21 cellular contexts compared by ENCODE assay signal in genomic region chr10:1525354-1526162, GRCh38.
DNase-seq lines count a peak whose midpoint lies in the region; ATAC-seq, FAIRE-seq and TF ChIP-seq lines count a peak whose summit lies in the region.
"Had no signal": no experiment of that assay in that cellular context is flagged by ENCODE, and none has a peak within 500 bp of the region (broad histone marks: within the 10 kb centered on the region; RNA-seq: fewer than 3 reads in every experiment).

No MANE protein-coding gene starts in this region.

- no peak overlapping the region for H3K4me3 ChIP-seq in right cardiac atrium (ENCODE audit: low read length)
- H3K4me3 ChIP-seq in bronchial epithelial cell (ENCODE audit: low read depth, low read length): no peak overlapping the region
- H3K4me3 ChIP-seq in sigmoid colon: no peak overlapping the region
- H3K4me3 ChIP-seq: PC-9, SJSA1 had no signal

- H3K27ac Mint-ChIP-seq in natural killer cell treated with Interleukin-12 subunit alpha and Interleukin-12 subunit beta and Interleukin-15 and Interleukin-18, amount 100 ng/mL, for 72 hours: no peak overlapping the region

- intact Hi-C loops in cardiac septum (cut with DNase I) (no loop called here), right cardiac atrium (cut with DNase I) (no loop called here), sigmoid colon (cut with DNase I) (no loop called here)

- H3K27ac ChIP-seq in right cardiac atrium (ENCODE audit: low read length): no peak overlapping the region
- H3K27ac ChIP-seq in sigmoid colon: no peak overlapping the region
- H3K27ac ChIP-seq: PC-9, SJSA1 had no signal

- FAIRE-seq in bronchial epithelial cell (lab: Jason Lieb, UNC): peak; percentile 91
- FAIRE-seq: D721Med had no signal

- TF ChIP-seq POLR2A in sigmoid colon (IDR thresholded peaks at IDR 0.05): no peak

- no peak overlapping the region for H3K4me3 Mint-ChIP-seq in natural killer cell treated with Interleukin-12 subunit alpha and Interleukin-12 subunit beta and Interleukin-15 and Interleukin-18, amount 100 ng/mL, for 72 hours

- no peaks in the 10 kb centered on the region for H3K9me3 Mint-ChIP-seq in natural killer cell treated with Interleukin-12 subunit alpha and Interleukin-12 subunit beta and Interleukin-15 and Interleukin-18, amount 100 ng/mL, for 72 hours

- TF ChIP-seq EP300 in sigmoid colon (IDR thresholded peaks at IDR 0.05): no peak

- no peaks in the 10 kb centered on the region for H3K36me3 ChIP-seq in bronchial epithelial cell (ENCODE audit: control insufficient read depth, insufficient read depth, low read length)
- no peaks in the 10 kb centered on the region for H3K36me3 ChIP-seq in sigmoid colon
- H3K36me3 ChIP-seq: SJSA1 had no signal

- 92% methylated on average over 32 of the region's 32 CpGs for WGBS in right cardiac atrium
- WGBS in sigmoid colon, 2 donors: 93 to 94% methylated on average over 32 of the region's 32 CpGs

- no peaks in the 10 kb centered on the region for H3K4me1 ChIP-seq in right cardiac atrium (ENCODE audit: control insufficient read depth, insufficient read depth, low read length)
- H3K4me1 ChIP-seq in sigmoid colon: no peaks in the 10 kb centered on the region
- H3K4me1 ChIP-seq: SJSA1 had no signal

- no peaks in the 10 kb centered on the region for H3K36me3 Mint-ChIP-seq in natural killer cell treated with Interleukin-12 subunit alpha and Interleukin-12 subunit beta and Interleukin-15 and Interleukin-18, amount 100 ng/mL, for 72 hours

- no peak for ATAC-seq in right cardiac atrium
- ATAC-seq in natural killer cell treated with Interleukin-12 subunit alpha and Interleukin-12 subunit beta and Interleukin-15 and Interleukin-18, amount 100 ng/mL, for 72 hours: no peak

- H3K9me3 ChIP-seq in right cardiac atrium (ENCODE audit: control insufficient read depth, low read length) (no peaks in the 10 kb centered on the region), sigmoid colon (no peaks in the 10 kb centered on the region)
- H3K9me3 ChIP-seq: SJSA1 had no signal

- H3K27me3 ChIP-seq in right cardiac atrium (ENCODE audit: control insufficient read depth, insufficient read depth) (no peaks in the 10 kb centered on the region), bronchial epithelial cell (ENCODE audit: control insufficient read depth, insufficient read depth, low read length) (no peaks in the 10 kb centered on the region), sigmoid colon (peaks cover 0 to 13% (median 0%) of the 10 kb centered on the region in 3 donors)

- H3K4me1 Mint-ChIP-seq in natural killer cell treated with Interleukin-12 subunit alpha and Interleukin-12 subunit beta and Interleukin-15 and Interleukin-18, amount 100 ng/mL, for 72 hours (ENCODE audit: low read depth in 2 of 2): peaks cover 0 to 4% of the 10 kb centered on the region in 2 donors

- H3K27me3 Mint-ChIP-seq in natural killer cell treated with Interleukin-12 subunit alpha and Interleukin-12 subunit beta and Interleukin-15 and Interleukin-18, amount 100 ng/mL, for 72 hours: peaks cover 12 to 28% of the 10 kb centered on the region in 2 donors

- no peak for TF ChIP-seq CTCF in bronchial epithelial cell (IDR thresholded peaks at IDR 0.05; ENCODE audit: insufficient read depth, low read length, severe bottlenecking)
- no peak for TF ChIP-seq CTCF in sigmoid colon (IDR thresholded peaks at IDR 0.05)

- peak; percentile 35 for DNase-seq in cardiac septum (ENCODE audit: low spot score)
- no peak for DNase-seq in right cardiac atrium
- DNase-seq in bronchial epithelial cell (ENCODE audit: low read depth): no peak
- peak; percentile 69 for DNase-seq in mesenteric fat pad (ENCODE audit: low spot score)
- peak; percentile 39 for DNase-seq in sigmoid colon
- no peak for DNase-seq in SW 1271 (lab: John Stamatoyannopoulos, UW)
- DNase-seq in natural killer cell treated with Interleukin-12 subunit alpha and Interleukin-12 subunit beta and Interleukin-15 and Interleukin-18, amount 100 ng/mL, for 72 hours (ENCODE audit: low spot score): no peak
- DNase-seq in cerebellar nuclear complex (lab: John Stamatoyannopoulos, UW): no peak
- DNase-seq: 8988T; GOT3; HCEC 1CT; MV-4-11; NCI-H1105; NCI-H1930; NCI-H2107; NCI-H446; NK-92 treated with Interleukin-12 subunit alpha and Interleukin-12 subunit beta, amount 100 ng/mL, for 24 hours; PC-9; Right ventricle myocardium superior had no signal

Comparison
In these comparisons a context has a peak if more than half of its experiments do, and no peak if none do; other contexts are left out.
1. DNase-seq: peak in cardiac septum (single experiment), mesenteric fat pad (single experiment) and sigmoid colon (single experiment); none in right cardiac atrium (0 of 3), bronchial epithelial cell (single experiment), SW 1271 (0 of 2), natural killer cell treated with Interleukin-12 subunit alpha and Interleukin-12 subunit beta and Interleukin-15 and Interleukin-18, amount 100 ng/mL, for 72 hours (single experiment) and cerebellar nuclear complex (0 of 2).